Comparison of ENCODE assay signal across 18 cellular contexts in genomic region chr2:71422786-71423185, GRCh38. TPM values are rescaled to one million over a fixed set of nuclear protein-coding genes. Genes with fewer than 3 reads are reported as not detected.
"Had no signal": no experiment of that assay in that cellular context is flagged by ENCODE, and none has a peak within 500 bp of the region (broad histone marks: within the 10 kb centered on the region; RNA-seq: fewer than 3 reads in every experiment).

No MANE protein-coding gene starts in this region.

- H3K27ac Mint-ChIP-seq: activated CD4-positive, alpha-beta memory T cell treated with anti-CD3 and anti-CD28 coated beads, Interleukin-2, amount 10 ng/mL, durations not matched to agents 7 days and 5 days; activated CD4-positive, alpha-beta T cell treated with anti-CD3 and anti-CD28 coated beads for 36 hours; activated naive CD4-positive, alpha-beta T cell treated with anti-CD3 and anti-CD28 coated beads for 36 hours; activated T-cell treated with anti-CD3 and anti-CD28 coated beads, Interleukin-2, amount 50 U/mL, for 24 hours; activated T-helper 2 cell treated with anti-CD3 and anti-CD28 coated beads, Interferon-gamma antibody, Interleukin-2, Interleukin-4, amounts not matched to agents 10 μg/mL and 5 μg/mL and 100 μg/mL, durations not matched to agents 14 hours and 24 hours and 36 hours; stimulated activated naive B cell treated with anti-CD40 and anti-IgM and Interleukin-4, amounts not matched to agents 10 μg/mL and 1 μg/mL and 100 μg/mL, for 72 hours had no signal

- H3K4me3 Mint-ChIP-seq: activated CD4-positive, alpha-beta memory T cell treated with anti-CD3 and anti-CD28 coated beads, Interleukin-2, amount 10 ng/mL, durations not matched to agents 7 days and 5 days; activated CD4-positive, alpha-beta T cell treated with anti-CD3 and anti-CD28 coated beads for 36 hours; activated naive CD4-positive, alpha-beta T cell treated with anti-CD3 and anti-CD28 coated beads for 36 hours; activated T-cell treated with anti-CD3 and anti-CD28 coated beads, Interleukin-2, amount 50 U/mL, for 24 hours; effector memory CD8-positive, alpha-beta T cell; stimulated activated naive B cell treated with anti-CD40 and anti-IgM and Interleukin-4, amounts not matched to agents 10 μg/mL and 1 μg/mL and 100 μg/mL, for 72 hours had no signal

- H3K27me3 ChIP-seq: foreskin keratinocyte, upper lobe of right lung had no signal

- DNase-seq: activated CD4-positive, alpha-beta memory T cell treated with anti-CD3 and anti-CD28 coated beads, Interleukin-2, amount 10 ng/mL, durations not matched to agents 7 days and 5 days; activated CD4-positive, alpha-beta T cell treated with anti-CD3 and anti-CD28 coated beads for 36 hours; activated naive CD4-positive, alpha-beta T cell treated with anti-CD3 and anti-CD28 coated beads for 36 hours; activated T-cell treated with anti-CD3 and anti-CD28 coated beads, Interleukin-2, amount 50 U/mL, for 24 hours; aorta; cerebellar nuclear complex; effector memory CD8-positive, alpha-beta T cell; foreskin keratinocyte; left ventricle myocardium inferior; mammary epithelial cell; posterior cingulate gyrus; retina; stimulated activated naive B cell treated with anti-CD40 and anti-IgM and Interleukin-4, amounts not matched to agents 10 μg/mL and 1 μg/mL and 100 μg/mL, for 72 hours; upper lobe of right lung had no signal

- H3K9me3 Mint-ChIP-seq: activated CD4-positive, alpha-beta memory T cell treated with anti-CD3 and anti-CD28 coated beads, Interleukin-2, amount 10 ng/mL, durations not matched to agents 7 days and 5 days; activated naive CD4-positive, alpha-beta T cell treated with anti-CD3 and anti-CD28 coated beads for 36 hours; activated T-cell treated with anti-CD3 and anti-CD28 coated beads, Interleukin-2, amount 50 U/mL, for 24 hours; activated T-helper 2 cell treated with anti-CD3 and anti-CD28 coated beads, Interferon-gamma antibody, Interleukin-2, Interleukin-4, amounts not matched to agents 10 μg/mL and 5 μg/mL and 100 μg/mL, durations not matched to agents 14 hours and 24 hours and 36 hours; effector memory CD8-positive, alpha-beta T cell; stimulated activated naive B cell treated with anti-CD40 and anti-IgM and Interleukin-4, amounts not matched to agents 10 μg/mL and 1 μg/mL and 100 μg/mL, for 72 hours had no signal

- H3K27ac ChIP-seq: epithelial cell of prostate, foreskin keratinocyte, SK-N-MC, upper lobe of right lung had no signal

- H3K9me3 ChIP-seq: left ventricle myocardium inferior, upper lobe of right lung had no signal

- H3K27me3 Mint-ChIP-seq: activated CD4-positive, alpha-beta memory T cell treated with anti-CD3 and anti-CD28 coated beads, Interleukin-2, amount 10 ng/mL, durations not matched to agents 7 days and 5 days; activated CD4-positive, alpha-beta T cell treated with anti-CD3 and anti-CD28 coated beads for 36 hours; activated T-cell treated with anti-CD3 and anti-CD28 coated beads, Interleukin-2, amount 50 U/mL, for 24 hours; effector memory CD8-positive, alpha-beta T cell; stimulated activated naive B cell treated with anti-CD40 and anti-IgM and Interleukin-4, amounts not matched to agents 10 μg/mL and 1 μg/mL and 100 μg/mL, for 72 hours had no signal

- H3K4me3 ChIP-seq: left ventricle myocardium inferior, SK-N-MC, upper lobe of right lung had no signal

RNA-seq across cellular contexts. Expression of gene DYSF, which starts 30.6 kb away (rescaled TPM):
- total RNA-seq: activated CD4-positive, alpha-beta memory T cell treated with anti-CD3 and anti-CD28 coated beads, Interleukin-2, amount 10 ng/mL, durations not matched to agents 7 days and 5 days; activated T-helper 2 cell treated with anti-CD3 and anti-CD28 coated beads, Interferon-gamma antibody, Interleukin-2, Interleukin-4, amounts not matched to agents 10 μg/mL and 5 μg/mL and 100 μg/mL, durations not matched to agents 14 hours and 24 hours and 36 hours; T-helper 2 cell treated with Interferon-gamma antibody and Interleukin-4, amounts not matched to agents 100 ng/mL and 5 ng/mL, for 36 hours had no signal
